1 cellular context compared by ENCODE assay signal in the genomic region with DNA sequence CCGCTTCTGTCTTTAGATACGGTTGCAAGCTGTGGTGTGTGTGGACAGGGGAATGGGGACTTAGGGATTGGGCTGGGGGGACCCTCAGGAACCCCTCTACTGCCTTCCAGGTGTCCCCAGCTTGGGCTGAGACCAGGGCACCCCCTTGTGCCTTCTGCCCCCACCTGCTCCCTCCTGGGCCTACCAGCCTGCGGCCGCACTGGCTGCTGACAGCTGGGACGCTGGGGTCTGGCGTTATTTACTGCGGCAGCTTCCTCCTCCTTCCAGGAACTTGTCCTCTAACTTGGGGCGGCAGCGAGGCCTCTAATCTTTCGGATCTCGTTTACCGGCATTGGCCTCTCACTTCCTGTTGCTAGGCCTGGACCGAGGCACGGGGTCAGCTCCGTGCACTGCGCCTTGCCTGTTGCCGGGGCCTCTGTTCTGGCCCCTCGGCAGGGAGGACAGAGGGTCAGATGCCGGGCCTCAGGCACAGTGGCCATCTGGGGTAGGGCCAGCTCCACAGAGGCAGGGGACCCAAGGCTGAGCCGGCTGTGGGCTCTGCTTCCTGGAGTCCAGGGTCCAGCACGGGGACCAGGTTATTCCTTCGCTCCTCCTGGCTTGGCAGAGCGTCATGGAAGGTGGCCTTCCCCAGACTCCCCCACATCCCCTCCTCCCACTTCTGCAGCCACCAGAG.
TF ChIP-seq lines count a peak whose summit lies in the region.

No MANE protein-coding gene starts in this region.

TF ChIP-seq in K562, 482 proteins besides CTCF, POLR2A, EP300 and RAD21 (continued from another document and continues in another):
- TF ChIP-seq CCNT2 (IDR thresholded peaks at IDR 0.05; ENCODE audit: borderline replicate concordance, extremely low read depth, insufficient read length, low read depth, low read length) (peak; percentile 29), ZNF134 (CRISPR knock-in tag; conservative IDR thresholded peaks at IDR 0.05) (0 out of 2 replicates have a peak, but pooled peaks have one; percentile 9), DPF2 (IDR thresholded peaks at IDR 0.05) (peak; percentile 69; the same call in 1 of the 2 replicates), PHF20 (IDR thresholded peaks at IDR 0.05; ENCODE audit: partially characterized antibody) (peak; percentile 44), PRMT5 (CRISPR knock-in tag; IDR thresholded peaks at IDR 0.05) (no peak), STAT5A (IDR thresholded peaks at IDR 0.05; ENCODE audit: borderline replicate concordance, low read length) (peak; percentile 59; the same call in 1 of the 2 replicates), TAF7 (tag; IDR thresholded peaks at IDR 0.05) (peak; percentile 60; the same call in 1 of the 2 replicates), ZBTB7A (IDR thresholded peaks at IDR 0.05; ENCODE audit: borderline replicate concordance, control insufficient read depth, low read depth, low read length) (peak; percentile 94; the same call in 1 of the 2 replicates), KDM4B (IDR thresholded peaks at IDR 0.05; ENCODE audit: borderline replicate concordance in 2 of 2, low read depth in 1 of 2) (peak in 1 of 2 experiments; percentile 94; a peak in 2 of 4 replicates), ZNF449 (CRISPR knock-in tag; IDR thresholded peaks at IDR 0.05) (peak; percentile 9; the same call in 1 of the 2 replicates), NONO (IDR thresholded peaks at IDR 0.05; ENCODE audit: low read depth in 2 of 2, low read length in 1 of 2) (0 out of 4 replicates have a peak, but pooled peaks of 1 of the 2 experiments have one; percentile 19), CHD4 (IDR thresholded peaks at IDR 0.05; ENCODE audit: insufficient read depth, insufficient replicate concordance, low read depth, low read length, poor library complexity, severe bottlenecking) (no peak), DACH1 (IDR thresholded peaks at IDR 0.05; ENCODE audit: partially characterized antibody) (peak; percentile 14), MCM7 (IDR thresholded peaks at IDR 0.05) (no peak), NCOR1 (IDR thresholded peaks at IDR 0.05) (peak; percentile 63), GATA2 (CRISPR knock-in tag; IDR thresholded peaks at IDR 0.05) (peak; percentile 99), MBD2 (IDR thresholded peaks at IDR 0.05; ENCODE audit: borderline replicate concordance, low read depth) (peak; percentile 69), TBP (optimal IDR thresholded peaks at IDR 0.05; ENCODE audit: low read depth, low read length) (peak; percentile 60), CEBPB (tag; IDR thresholded peaks at IDR 0.05) (no peak), ILK (tag; IDR thresholded peaks at IDR 0.05; ENCODE audit: borderline replicate concordance, low read depth) (no peak), RBFOX2 (IDR thresholded peaks at IDR 0.05; ENCODE audit: low read depth, low read length) (peak; percentile 86), CHD1 (IDR thresholded peaks at IDR 0.05; ENCODE audit: low read length) (peak; percentile 63), ZNF347 (CRISPR knock-in tag; IDR thresholded peaks at IDR 0.05; ENCODE audit: low read depth) (no peak), CXXC5 (CRISPR knock-in tag; IDR thresholded peaks at IDR 0.05) (peak; percentile 95), GATAD2B (IDR thresholded peaks at IDR 0.05; ENCODE audit: borderline replicate concordance) (peak; percentile 78), CBFA2T2 (conservative IDR thresholded peaks at IDR 0.05) (0 out of 2 replicates have a peak, but pooled peaks have one; percentile 18), CBX1 (IDR thresholded peaks at IDR 0.05; ENCODE audit: low read depth) (no peak), XRCC4 (IDR thresholded peaks at IDR 0.05; ENCODE audit: extremely low read depth, insufficient read depth, insufficient read length) (no peak), ERF (CRISPR knock-in tag; IDR thresholded peaks at IDR 0.05) (peak; percentile 31; the same call in 1 of the 2 replicates), JUNB (CRISPR knock-in tag; conservative IDR thresholded peaks at IDR 0.05) (no peak), NR2C1 (IDR thresholded peaks at IDR 0.05) (peak; percentile 64), NR2C1 (tag; IDR thresholded peaks at IDR 0.05) (peak; percentile 78), ZBTB5 (IDR thresholded peaks at IDR 0.05) (no peak), ELF4 (CRISPR knock-in tag; IDR thresholded peaks at IDR 0.05) (0 out of 2 replicates have a peak, but pooled peaks have one; percentile 3), GABPB1 (CRISPR knock-in tag; IDR thresholded peaks at IDR 0.05) (peak; percentile 71; the same call in 1 of the 2 replicates), KLF6 (CRISPR knock-in tag; IDR thresholded peaks at IDR 0.05; ENCODE audit: borderline replicate concordance) (peak; percentile 9; the same call in 1 of the 2 replicates), ZNF197 (CRISPR knock-in tag; IDR thresholded peaks at IDR 0.05; ENCODE audit: low read depth) (peak; percentile 49; the same call in 1 of the 2 replicates)
- TF ChIP-seq, protein P1, sequence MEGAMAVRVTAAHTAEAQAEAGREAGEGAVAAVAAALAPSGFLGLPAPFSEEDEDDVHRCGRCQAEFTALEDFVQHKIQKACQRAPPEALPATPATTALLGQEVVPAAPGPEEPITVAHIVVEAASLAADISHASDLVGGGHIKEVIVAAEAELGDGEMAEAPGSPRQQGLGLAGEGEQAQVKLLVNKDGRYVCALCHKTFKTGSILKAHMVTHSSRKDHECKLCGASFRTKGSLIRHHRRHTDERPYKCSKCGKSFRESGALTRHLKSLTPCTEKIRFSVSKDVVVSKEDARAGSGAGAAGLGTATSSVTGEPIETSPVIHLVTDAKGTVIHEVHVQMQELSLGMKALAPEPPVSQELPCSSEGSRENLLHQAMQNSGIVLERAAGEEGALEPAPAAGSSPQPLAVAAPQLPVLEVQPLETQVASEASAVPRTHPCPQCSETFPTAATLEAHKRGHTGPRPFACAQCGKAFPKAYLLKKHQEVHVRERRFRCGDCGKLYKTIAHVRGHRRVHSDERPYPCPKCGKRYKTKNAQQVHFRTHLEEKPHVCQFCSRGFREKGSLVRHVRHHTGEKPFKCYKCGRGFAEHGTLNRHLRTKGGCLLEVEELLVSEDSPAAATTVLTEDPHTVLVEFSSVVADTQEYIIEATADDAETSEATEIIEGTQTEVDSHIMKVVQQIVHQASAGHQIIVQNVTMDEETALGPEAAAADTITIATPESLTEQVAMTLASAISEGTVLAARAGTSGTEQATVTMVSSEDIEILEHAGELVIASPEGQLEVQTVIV (CRISPR knock-in tag; IDR thresholded peaks at IDR 0.05; ENCODE audit: borderline replicate concordance): peak; percentile 73; the same call in 1 of the 2 replicates
- TF ChIP-seq, protein P2, sequence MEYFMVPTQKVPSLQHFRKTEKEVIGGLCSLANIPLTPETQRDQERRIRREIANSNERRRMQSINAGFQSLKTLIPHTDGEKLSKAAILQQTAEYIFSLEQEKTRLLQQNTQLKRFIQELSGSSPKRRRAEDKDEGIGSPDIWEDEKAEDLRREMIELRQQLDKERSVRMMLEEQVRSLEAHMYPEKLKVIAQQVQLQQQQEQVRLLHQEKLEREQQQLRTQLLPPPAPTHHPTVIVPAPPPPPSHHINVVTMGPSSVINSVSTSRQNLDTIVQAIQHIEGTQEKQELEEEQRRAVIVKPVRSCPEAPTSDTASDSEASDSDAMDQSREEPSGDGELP (CRISPR knock-in tag; IDR thresholded peaks at IDR 0.05; ENCODE audit: borderline replicate concordance): peak; percentile 93
- TF ChIP-seq, protein P3, sequence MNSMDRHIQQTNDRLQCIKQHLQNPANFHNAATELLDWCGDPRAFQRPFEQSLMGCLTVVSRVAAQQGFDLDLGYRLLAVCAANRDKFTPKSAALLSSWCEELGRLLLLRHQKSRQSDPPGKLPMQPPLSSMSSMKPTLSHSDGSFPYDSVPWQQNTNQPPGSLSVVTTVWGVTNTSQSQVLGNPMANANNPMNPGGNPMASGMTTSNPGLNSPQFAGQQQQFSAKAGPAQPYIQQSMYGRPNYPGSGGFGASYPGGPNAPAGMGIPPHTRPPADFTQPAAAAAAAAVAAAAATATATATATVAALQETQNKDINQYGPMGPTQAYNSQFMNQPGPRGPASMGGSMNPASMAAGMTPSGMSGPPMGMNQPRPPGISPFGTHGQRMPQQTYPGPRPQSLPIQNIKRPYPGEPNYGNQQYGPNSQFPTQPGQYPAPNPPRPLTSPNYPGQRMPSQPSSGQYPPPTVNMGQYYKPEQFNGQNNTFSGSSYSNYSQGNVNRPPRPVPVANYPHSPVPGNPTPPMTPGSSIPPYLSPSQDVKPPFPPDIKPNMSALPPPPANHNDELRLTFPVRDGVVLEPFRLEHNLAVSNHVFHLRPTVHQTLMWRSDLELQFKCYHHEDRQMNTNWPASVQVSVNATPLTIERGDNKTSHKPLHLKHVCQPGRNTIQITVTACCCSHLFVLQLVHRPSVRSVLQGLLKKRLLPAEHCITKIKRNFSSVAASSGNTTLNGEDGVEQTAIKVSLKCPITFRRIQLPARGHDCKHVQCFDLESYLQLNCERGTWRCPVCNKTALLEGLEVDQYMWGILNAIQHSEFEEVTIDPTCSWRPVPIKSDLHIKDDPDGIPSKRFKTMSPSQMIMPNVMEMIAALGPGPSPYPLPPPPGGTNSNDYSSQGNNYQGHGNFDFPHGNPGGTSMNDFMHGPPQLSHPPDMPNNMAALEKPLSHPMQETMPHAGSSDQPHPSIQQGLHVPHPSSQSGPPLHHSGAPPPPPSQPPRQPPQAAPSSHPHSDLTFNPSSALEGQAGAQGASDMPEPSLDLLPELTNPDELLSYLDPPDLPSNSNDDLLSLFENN (IDR thresholded peaks at IDR 0.05; ENCODE audit: low read depth in 2 of 2, low read length in 2 of 2): no peak
- TF ChIP-seq, protein P4, sequence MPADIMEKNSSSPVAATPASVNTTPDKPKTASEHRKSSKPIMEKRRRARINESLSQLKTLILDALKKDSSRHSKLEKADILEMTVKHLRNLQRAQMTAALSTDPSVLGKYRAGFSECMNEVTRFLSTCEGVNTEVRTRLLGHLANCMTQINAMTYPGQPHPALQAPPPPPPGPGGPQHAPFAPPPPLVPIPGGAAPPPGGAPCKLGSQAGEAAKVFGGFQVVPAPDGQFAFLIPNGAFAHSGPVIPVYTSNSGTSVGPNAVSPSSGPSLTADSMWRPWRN (IDR thresholded peaks at IDR 0.05; ENCODE audit: low read depth): 0 out of 2 replicates have a peak, but pooled peaks have one; percentile 54
- TF ChIP-seq, protein P5, sequence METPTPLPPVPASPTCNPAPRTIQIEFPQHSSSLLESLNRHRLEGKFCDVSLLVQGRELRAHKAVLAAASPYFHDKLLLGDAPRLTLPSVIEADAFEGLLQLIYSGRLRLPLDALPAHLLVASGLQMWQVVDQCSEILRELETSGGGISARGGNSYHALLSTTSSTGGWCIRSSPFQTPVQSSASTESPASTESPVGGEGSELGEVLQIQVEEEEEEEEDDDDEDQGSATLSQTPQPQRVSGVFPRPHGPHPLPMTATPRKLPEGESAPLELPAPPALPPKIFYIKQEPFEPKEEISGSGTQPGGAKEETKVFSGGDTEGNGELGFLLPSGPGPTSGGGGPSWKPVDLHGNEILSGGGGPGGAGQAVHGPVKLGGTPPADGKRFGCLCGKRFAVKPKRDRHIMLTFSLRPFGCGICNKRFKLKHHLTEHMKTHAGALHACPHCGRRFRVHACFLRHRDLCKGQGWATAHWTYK (CRISPR knock-in tag; IDR thresholded peaks at IDR 0.05): 0 out of 2 replicates have a peak, but pooled peaks have one; percentile 82
- TF ChIP-seq, protein P6, sequence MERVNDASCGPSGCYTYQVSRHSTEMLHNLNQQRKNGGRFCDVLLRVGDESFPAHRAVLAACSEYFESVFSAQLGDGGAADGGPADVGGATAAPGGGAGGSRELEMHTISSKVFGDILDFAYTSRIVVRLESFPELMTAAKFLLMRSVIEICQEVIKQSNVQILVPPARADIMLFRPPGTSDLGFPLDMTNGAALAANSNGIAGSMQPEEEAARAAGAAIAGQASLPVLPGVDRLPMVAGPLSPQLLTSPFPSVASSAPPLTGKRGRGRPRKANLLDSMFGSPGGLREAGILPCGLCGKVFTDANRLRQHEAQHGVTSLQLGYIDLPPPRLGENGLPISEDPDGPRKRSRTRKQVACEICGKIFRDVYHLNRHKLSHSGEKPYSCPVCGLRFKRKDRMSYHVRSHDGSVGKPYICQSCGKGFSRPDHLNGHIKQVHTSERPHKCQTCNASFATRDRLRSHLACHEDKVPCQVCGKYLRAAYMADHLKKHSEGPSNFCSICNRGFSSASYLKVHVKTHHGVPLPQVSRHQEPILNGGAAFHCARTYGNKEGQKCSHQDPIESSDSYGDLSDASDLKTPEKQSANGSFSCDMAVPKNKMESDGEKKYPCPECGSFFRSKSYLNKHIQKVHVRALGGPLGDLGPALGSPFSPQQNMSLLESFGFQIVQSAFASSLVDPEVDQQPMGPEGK (CRISPR knock-in tag; IDR thresholded peaks at IDR 0.05; ENCODE audit: borderline replicate concordance): peak; percentile 63
- TF ChIP-seq, protein P7, sequence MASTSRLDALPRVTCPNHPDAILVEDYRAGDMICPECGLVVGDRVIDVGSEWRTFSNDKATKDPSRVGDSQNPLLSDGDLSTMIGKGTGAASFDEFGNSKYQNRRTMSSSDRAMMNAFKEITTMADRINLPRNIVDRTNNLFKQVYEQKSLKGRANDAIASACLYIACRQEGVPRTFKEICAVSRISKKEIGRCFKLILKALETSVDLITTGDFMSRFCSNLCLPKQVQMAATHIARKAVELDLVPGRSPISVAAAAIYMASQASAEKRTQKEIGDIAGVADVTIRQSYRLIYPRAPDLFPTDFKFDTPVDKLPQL (IDR thresholded peaks at IDR 0.05; ENCODE audit: extremely low read depth, insufficient read length): no peak
- TF ChIP-seq, protein P8, sequence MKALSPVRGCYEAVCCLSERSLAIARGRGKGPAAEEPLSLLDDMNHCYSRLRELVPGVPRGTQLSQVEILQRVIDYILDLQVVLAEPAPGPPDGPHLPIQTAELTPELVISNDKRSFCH (CRISPR knock-in tag; IDR thresholded peaks at IDR 0.05): no peak
- TF ChIP-seq, protein P8 (tag; IDR thresholded peaks at IDR 0.05): peak; percentile 71
